ENCODE assay signal across 10 cellular contexts in genomic region chr18:2573408-2573807, GRCh38. TPM values are rescaled to one million over a fixed set of nuclear protein-coding genes. Genes with fewer than 3 reads are reported as not detected.
DNase-seq lines count a peak whose midpoint lies in the region; ATAC-seq and TF ChIP-seq lines count a peak whose summit lies in the region.
"Had no signal": no experiment of that assay in that cellular context is flagged by ENCODE, and none has a peak within 500 bp of the region (broad histone marks: within the 10 kb centered on the region; RNA-seq: fewer than 3 reads in every experiment).

No MANE protein-coding gene starts in this region.

- no peak for ATAC-seq in stimulated activated naive CD8-positive, alpha-beta T cell treated with anti-CD3 and anti-CD28 coated beads, Interleukin-15, Interleukin-2, amounts not matched to agents 100 U/mL and 50 U/mL, for 24 hours
- no peak for ATAC-seq in HG02970 (IDR thresholded peaks at IDR 0.05; ENCODE audit: low FRiP score, unreplicated experiment)

- peak overlapping the region; percentile 94 for H3K4me3 Mint-ChIP-seq in stimulated activated naive CD8-positive, alpha-beta T cell treated with anti-CD3 and anti-CD28 coated beads, Interleukin-15, Interleukin-2, amounts not matched to agents 100 ng/mL and 50 ng/mL, for 24 hours

- DNase-seq in stimulated activated naive CD8-positive, alpha-beta T cell treated with anti-CD3 and anti-CD28 coated beads, Interleukin-15, Interleukin-2, amounts not matched to agents 100 U/mL and 50 U/mL, for 24 hours, result no peak
- no peak for DNase-seq in SJCRH30
- DNase-seq in fibroblast of mammary gland (ENCODE audit: low read depth), result no peak
- no peak for DNase-seq in SIG-M5 treated with dmso at 0.1 percent for 504 hours (lab: John Stamatoyannopoulos, UW; ENCODE audit: unreplicated experiment)
- no peak for DNase-seq in NCI-H146 treated with DMSO at 0.1 percent for 48 hours (lab: John Stamatoyannopoulos, UW; ENCODE audit: unreplicated experiment)
- no peak for DNase-seq in NK-92 treated with Interleukin-12 subunit alpha and Interleukin-12 subunit beta, amount 100 ng/mL, for 24 hours (lab: John Stamatoyannopoulos, UW)
- DNase-seq: activated CD8-positive, alpha-beta memory T cell treated with anti-CD3 and anti-CD28 coated beads for 24 hours; NCI-H82 had no signal

- H3K36me3 ChIP-seq in SJCRH30, result peaks cover 42% of the 10 kb centered on the region

- no peak overlapping the region for H3K27ac ChIP-seq in SJCRH30

- peaks cover 50% of the 10 kb centered on the region for H3K36me3 Mint-ChIP-seq in stimulated activated naive CD8-positive, alpha-beta T cell treated with anti-CD3 and anti-CD28 coated beads, Interleukin-15, Interleukin-2, amounts not matched to agents 100 ng/mL and 50 ng/mL, for 24 hours (ENCODE audit: low read depth)

- TF ChIP-seq CTCF in fibroblast of mammary gland (conservative IDR thresholded peaks at IDR 0.05; ENCODE audit: control insufficient read depth, insufficient read depth, low read depth, low read length), result no peak

- H3K27me3 Mint-ChIP-seq in stimulated activated naive CD8-positive, alpha-beta T cell treated with anti-CD3 and anti-CD28 coated beads, Interleukin-15, Interleukin-2, amounts not matched to agents 100 ng/mL and 50 ng/mL, for 24 hours, result no peaks in the 10 kb centered on the region

- H3K9me3 Mint-ChIP-seq in stimulated activated naive CD8-positive, alpha-beta T cell treated with anti-CD3 and anti-CD28 coated beads, Interleukin-15, Interleukin-2, amounts not matched to agents 100 ng/mL and 50 ng/mL, for 24 hours, result no peaks in the 10 kb centered on the region

- peaks cover 5% of the 10 kb centered on the region; the same call in 1 of the 2 replicates for H3K4me1 ChIP-seq in SJCRH30

- peak overlapping the region; percentile 74 for H3K4me3 ChIP-seq in SJCRH30
- H3K4me3 ChIP-seq in fibroblast of mammary gland (ENCODE audit: control insufficient read depth, low read depth, low read length), result peak overlapping the region; percentile 98

- H3K27me3 ChIP-seq in SJCRH30, result no peaks in the 10 kb centered on the region

- no peaks in the 10 kb centered on the region for H3K9me3 ChIP-seq in SJCRH30 (replicated peaks)

- no peak overlapping the region for H3K27ac Mint-ChIP-seq in stimulated activated naive CD8-positive, alpha-beta T cell treated with anti-CD3 and anti-CD28 coated beads, Interleukin-15, Interleukin-2, amounts not matched to agents 100 ng/mL and 50 ng/mL, for 24 hours

- peaks cover 56% of the 10 kb centered on the region for H3K4me1 Mint-ChIP-seq in stimulated activated naive CD8-positive, alpha-beta T cell treated with anti-CD3 and anti-CD28 coated beads, Interleukin-15, Interleukin-2, amounts not matched to agents 100 ng/mL and 50 ng/mL, for 24 hours (ENCODE audit: low read depth)

RNA-seq across cellular contexts. Expression of gene NDC80, which starts 2.1 kb away (rescaled TPM):
- 77.5 and 95.3 TPM in 2 replicates for total RNA-seq in SJCRH30 (2014; rRNA removed; shearing (Covaris generic))

RNA-seq across cellular contexts. Expression of gene METTL4, which starts 2.1 kb away (rescaled TPM):
- total RNA-seq in SJCRH30 (2014; rRNA removed; shearing (Covaris generic)), result 15.0 and 15.6 TPM in 2 replicates
